10 cellular contexts compared by ENCODE assay signal in the genomic region with DNA sequence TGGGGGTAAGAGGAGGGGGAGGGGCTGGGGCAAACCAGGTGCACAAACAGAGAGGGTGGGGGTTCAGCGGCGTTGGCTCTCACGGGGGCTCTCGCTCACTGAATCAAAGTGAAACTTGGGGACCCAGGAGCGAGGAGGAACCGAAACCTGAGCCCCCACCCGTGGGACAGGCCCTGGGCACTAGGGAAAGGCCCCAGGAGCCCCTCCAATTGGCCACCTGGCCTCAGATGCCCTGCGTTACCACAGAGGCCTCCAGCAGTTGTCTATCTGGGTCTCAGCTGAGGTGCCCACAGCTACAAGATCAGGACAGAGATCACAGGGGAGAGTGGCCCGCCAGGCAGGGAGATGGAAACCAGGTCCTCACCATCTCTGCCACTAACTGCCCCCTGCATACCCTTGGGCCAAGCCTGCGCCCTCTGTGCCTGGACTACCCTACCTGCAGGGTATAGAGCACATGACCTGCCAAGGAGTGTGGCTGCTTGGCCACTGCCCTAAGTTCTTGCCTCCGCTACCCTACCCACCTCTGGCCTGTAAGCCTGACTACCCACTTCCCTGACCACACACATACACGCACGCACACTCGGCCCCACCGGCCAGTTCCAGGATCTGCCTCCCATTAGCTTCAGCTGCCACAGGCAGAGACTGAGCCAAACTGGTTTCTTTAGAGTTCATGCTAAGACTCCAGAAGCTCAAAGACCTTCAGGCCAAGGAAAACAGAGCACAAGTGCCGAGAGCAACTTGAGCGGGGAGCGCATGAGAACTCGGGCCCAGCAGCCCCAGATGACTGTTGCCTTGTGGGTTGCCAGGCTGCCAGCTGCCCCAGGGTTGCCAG. TPM values are rescaled to one million over a fixed set of nuclear protein-coding genes. Genes with fewer than 3 reads are reported as not detected.
DNase-seq lines count a peak whose midpoint lies in the region; ATAC-seq lines count a peak whose summit lies in the region.
"Had no signal": no experiment of that assay in that cellular context is flagged by ENCODE, and none has a peak within 500 bp of the region (broad histone marks: within the 10 kb centered on the region; RNA-seq: fewer than 3 reads in every experiment).

No MANE protein-coding gene starts in this region.

- peak; percentile 38 for DNase-seq in activated effector memory CD4-positive, alpha-beta T cell treated with anti-CD3 and anti-CD28 coated beads, Interleukin-2, amount 50 U/mL, for 16 hours
- no peak for DNase-seq in activated effector memory CD4-positive, alpha-beta T cell treated with Interleukin-2 at 50 U/mL for 16 hours
- peak; percentile 22 for DNase-seq in stromal cell of bone marrow (ENCODE audit: low read depth)
- DNase-seq in NCI-H1694 treated with DMSO at 0.1 percent for 48 hours (lab: John Stamatoyannopoulos, UW): no peak
- DNase-seq in retina: no peak
- DNase-seq in cerebellum (ENCODE audit: low spot score): no peak
- DNase-seq: activated CD8-positive, alpha-beta memory T cell treated with anti-CD3 and anti-CD28 coated beads, Interleukin-2, amount 50 U/mL, for 4 hours had no signal

- ATAC-seq in HG02571 (IDR thresholded peaks at IDR 0.05; ENCODE audit: unreplicated experiment): peak; percentile 45
- peak; percentile 50 for ATAC-seq in HG03469 (IDR thresholded peaks at IDR 0.05; ENCODE audit: unreplicated experiment)

RNA-seq across cellular contexts. Expression of gene PAX5, which starts 39.9 kb away (rescaled TPM):
- 0.64 TPM for total RNA-seq in cerebellum
- total RNA-seq: MCF 10A had no signal

Comparison
In these comparisons a context has a peak if more than half of its experiments do, and no peak if none do; other contexts are left out.
1. DNase-seq: peak in activated effector memory CD4-positive, alpha-beta T cell treated with anti-CD3 and anti-CD28 coated beads, Interleukin-2, amount 50 U/mL, for 16 hours (single experiment) and stromal cell of bone marrow (single experiment); none in activated effector memory CD4-positive, alpha-beta T cell treated with Interleukin-2 at 50 U/mL for 16 hours (single experiment), NCI-H1694 treated with DMSO at 0.1 percent for 48 hours (single experiment), retina (single experiment) and cerebellum (single experiment).